20 cellular contexts compared by ENCODE assay signal in genomic region chr17:6797718-6798351, GRCh38. TPM values are rescaled to one million over a fixed set of nuclear protein-coding genes. Genes with fewer than 3 reads are reported as not detected.
DNase-seq lines count a peak whose midpoint lies in the region; TF ChIP-seq lines count a peak whose summit lies in the region.
"Had no signal": no experiment of that assay in that cellular context is flagged by ENCODE, and none has a peak within 500 bp of the region (broad histone marks: within the 10 kb centered on the region; RNA-seq: fewer than 3 reads in every experiment).

No MANE protein-coding gene starts in this region.

- H3K9me3 ChIP-seq in GM23248 (ENCODE audit: low read depth), result no peaks in the 10 kb centered on the region
- H3K9me3 ChIP-seq in mammary epithelial cell (replicated peaks; ENCODE audit: insufficient read depth, low read length), result no peaks in the 10 kb centered on the region
- no peaks in the 10 kb centered on the region for H3K9me3 ChIP-seq in liver (ENCODE audit: control insufficient read depth in 4 of 4, low read length in 3 of 4)
- H3K9me3 ChIP-seq in esophagus squamous epithelium, result no peaks in the 10 kb centered on the region
- H3K9me3 ChIP-seq: BLaER1, Peyer's patch, SK-N-SH had no signal

- H3K9ac ChIP-seq in GM23248 (no peak overlapping the region), mammary epithelial cell (ENCODE audit: insufficient read depth, low read length) (no peak overlapping the region), liver (ENCODE audit: low read depth in 1 of 2, low read length in 2 of 2) (no peak overlapping the region)
- H3K9ac ChIP-seq: BLaER1, SK-N-SH had no signal

- H2AFZ ChIP-seq in GM23248, result no peak overlapping the region
- H2AFZ ChIP-seq in mammary epithelial cell (ENCODE audit: low read depth, low read length), result no peak overlapping the region

- peak; percentile 44 for DNase-seq in GM23248
- peak; percentile 32 for DNase-seq in mammary epithelial cell
- peak; percentile 35 for DNase-seq in fibroblast of mammary gland (ENCODE audit: low read depth)
- DNase-seq in mesothelial cell of epicardium (ENCODE audit: low spot score in 2 of 2, unreplicated experiment in 2 of 2), result no peak
- no peak for DNase-seq in esophagus squamous epithelium (lab: John Stamatoyannopoulos, UW)
- no peak for DNase-seq in CD14-positive monocyte (ENCODE audit: low spot score)
- DNase-seq: CD8-positive, alpha-beta memory T cell; DMS79 treated with DMSO at 0.1 percent for 48 hours; NCI-H1436; NCI-H2029 treated with DMSO at 0.1 percent for 48 hours; NCI-H2171 treated with DMSO at 0.1 percent for 48 hours; NCI-H446 treated with DMSO at 0.1 percent for 48 hours; NCI-H748 treated with DMSO at 0.1 percent for 48 hours; Peyer's patch; SHP77; SK-N-SH had no signal

- peak; percentile 40 to 53 for TF ChIP-seq RAD21 in liver (IDR thresholded peaks at IDR 0.05)

- H3K36me3 Mint-ChIP-seq in mesothelial cell of epicardium (no peaks in the 10 kb centered on the region), CD14-positive monocyte (no peaks in the 10 kb centered on the region)
- H3K36me3 Mint-ChIP-seq: CD8-positive, alpha-beta memory T cell had no signal

- dilution Hi-C loops in mammary epithelial cell (cut with HindIII; ENCODE audit: low sequenced_read_pairs), result no loop called here

- no peak for TF ChIP-seq POLR2A in esophagus squamous epithelium (IDR thresholded peaks at IDR 0.05)

- intact Hi-C loops in mammary epithelial cell (cut with micrococcal nuclease), result loop anchor here (2.0 to 5.0 kb wide), 2 partner anchors 45 to 131 kb away; no protein-coding TSS in a partner anchor
- intact Hi-C loops in esophagus squamous epithelium (cut with DNase I), result no loop called here
- intact Hi-C loops in CD14-positive monocyte (cut with micrococcal nuclease), result no loop called here

- in situ Hi-C loops in GM23248 (cut with MboI) (no loop called here), mammary epithelial cell (cut with MboI; ENCODE audit: low sequenced_read_pairs in 2 of 2) (no loop called here)

- no peaks in the 10 kb centered on the region for H4K20me1 ChIP-seq in GM23248 (ENCODE audit: insufficient read depth)
- no peaks in the 10 kb centered on the region for H4K20me1 ChIP-seq in mammary epithelial cell (ENCODE audit: insufficient read depth, low read length)
- H4K20me1 ChIP-seq: BLaER1 had no signal

- H3K4me1 Mint-ChIP-seq in mesothelial cell of epicardium (no peaks in the 10 kb centered on the region), CD14-positive monocyte (peaks cover 3% of the 10 kb centered on the region)
- H3K4me1 Mint-ChIP-seq: CD8-positive, alpha-beta memory T cell had no signal

- H3K4me1 ChIP-seq in GM23248 (ENCODE audit: insufficient read depth) (peaks cover 17% of the 10 kb centered on the region), mammary epithelial cell (ENCODE audit: insufficient read depth, low read length) (peaks cover 21% of the 10 kb centered on the region), liver (ENCODE audit: control insufficient read depth in 4 of 4, insufficient read depth in 4 of 4, low read length in 3 of 4) (peaks cover 4 to 34% (median 27%) of the 10 kb centered on the region in 4 donors), esophagus squamous epithelium (peaks cover 0 to 8% (median 5%) of the 10 kb centered on the region in 3 donors)
- H3K4me1 ChIP-seq: BLaER1, Peyer's patch had no signal

- peaks cover 58% of the 10 kb centered on the region for H3K27me3 Mint-ChIP-seq in mesothelial cell of epicardium (ENCODE audit: low read depth)
- peaks cover 6 to 15% (median 14%) of the 10 kb centered on the region in 3 donors for H3K27me3 Mint-ChIP-seq in CD14-positive monocyte (ENCODE audit: low read depth in 3 of 3)

- peaks cover 20% of the 10 kb centered on the region for H3F3A ChIP-seq in GM23248 (ENCODE audit: insufficient read depth)

- BruUV-seq in mammary epithelial cell (replicated peaks; lab: Mats Ljungman, UMichigan), result no TSS peak

- no peaks in the 10 kb centered on the region; the same call in 1 of the 2 replicates for H3K27me3 ChIP-seq in GM23248 (replicated peaks; ENCODE audit: insufficient read depth)
- H3K27me3 ChIP-seq in mammary epithelial cell (ENCODE audit: insufficient read depth, low read length), result no peaks in the 10 kb centered on the region
- no peaks in the 10 kb centered on the region for H3K27me3 ChIP-seq in liver (ENCODE audit: control insufficient read depth in 4 of 4, insufficient read depth in 4 of 4, low read length in 3 of 4)
- peaks cover 0 to 24% (median 0%) of the 10 kb centered on the region in 4 donors for H3K27me3 ChIP-seq in esophagus squamous epithelium
- H3K27me3 ChIP-seq: BLaER1, Peyer's patch had no signal

- H3K4me3 Mint-ChIP-seq in mesothelial cell of epicardium (no peak overlapping the region), CD14-positive monocyte (no peak overlapping the region)
- H3K4me3 Mint-ChIP-seq: CD8-positive, alpha-beta memory T cell had no signal

- H3K27ac ChIP-seq in GM23248 (no peak overlapping the region), mammary epithelial cell (ENCODE audit: insufficient read depth, low read depth, low read length) (no peak overlapping the region), liver (ENCODE audit: low read depth in 1 of 2, low read length in 2 of 2) (peak overlapping the region; percentile 80 to 85), esophagus squamous epithelium (peak overlapping the region in 1 of 4 donors; percentile 44)
- H3K27ac ChIP-seq: BLaER1, Peyer's patch had no signal

- no peaks in the 10 kb centered on the region for H3K79me2 ChIP-seq in GM23248 (ENCODE audit: insufficient read depth)
- H3K79me2 ChIP-seq in mammary epithelial cell (ENCODE audit: insufficient read depth, low read length), result no peaks in the 10 kb centered on the region

- H3K9me3 Mint-ChIP-seq in mesothelial cell of epicardium, result no peaks in the 10 kb centered on the region
- H3K9me3 Mint-ChIP-seq in CD14-positive monocyte, result no peaks in the 10 kb centered on the region
- H3K9me3 Mint-ChIP-seq: CD8-positive, alpha-beta memory T cell had no signal

- H3K4me2 ChIP-seq in GM23248 (ENCODE audit: unreplicated experiment), result no peak overlapping the region
- no peak overlapping the region for H3K4me2 ChIP-seq in mammary epithelial cell (ENCODE audit: insufficient read depth, low read depth, low read length)
- H3K4me2 ChIP-seq: BLaER1, SK-N-SH had no signal

- TF ChIP-seq CTCF in mammary epithelial cell (conservative IDR thresholded peaks at IDR 0.05 in 1 of 2, IDR thresholded peaks at IDR 0.05 in 1 of 2; ENCODE audit: extremely low read depth in 1 of 2, insufficient read depth in 1 of 2, low read depth in 1 of 2, low read length in 2 of 2) (no peak), fibroblast of mammary gland (conservative IDR thresholded peaks at IDR 0.05; ENCODE audit: control insufficient read depth, insufficient read depth, low read depth, low read length) (no peak), liver (IDR thresholded peaks at IDR 0.05; ENCODE audit: low read depth, low read length, missing input control) (no peak), mesothelial cell of epicardium (IDR thresholded peaks at IDR 0.05; ENCODE audit: unreplicated experiment) (no peak), esophagus squamous epithelium (IDR thresholded peaks at IDR 0.05) (no peak), CD14-positive monocyte (IDR thresholded peaks at IDR 0.05) (no peak)

- no peaks in the 10 kb centered on the region for H3K36me3 ChIP-seq in GM23248 (ENCODE audit: low read depth)
- H3K36me3 ChIP-seq in mammary epithelial cell (ENCODE audit: insufficient read depth, low read length), result no peaks in the 10 kb centered on the region
- no peaks in the 10 kb centered on the region for H3K36me3 ChIP-seq in liver (ENCODE audit: control insufficient read depth in 4 of 4, insufficient read depth in 3 of 4, low read depth in 1 of 4, low read length in 3 of 4)
- no peaks in the 10 kb centered on the region for H3K36me3 ChIP-seq in esophagus squamous epithelium
- H3K36me3 ChIP-seq: BLaER1, Peyer's patch had no signal

- 36 to 43% methylated on average over 8 of the region's 8 CpGs for whole genome bisulfite sequencing in GM23248 (ENCODE audit: low coverage in 1 of 2, low lambda C conversion rate in 2 of 2, missing lambda C conversion rate in 2 of 2), 2 experiments
- WGBS in mammary epithelial cell (ENCODE audit: low coverage, missing lambda C conversion rate), result 87% methylated on average over 8 of the region's 8 CpGs
- WGBS in liver, result 37% methylated on average over 8 of the region's 8 CpGs
- 65 to 66% methylated on average over 8 of the region's 8 CpGs for WGBS in esophagus squamous epithelium, 2 donors

- CTCF ChIA-PET in mammary epithelial cell (lab: Charles Lee; ENCODE audit: low non-redundant PET), result no interaction called here

- H3K27ac Mint-ChIP-seq in mesothelial cell of epicardium (no peak overlapping the region), CD14-positive monocyte (peak overlapping the region in 1 of 7 donors; percentile 46)
- H3K27ac Mint-ChIP-seq: CD8-positive, alpha-beta memory T cell had no signal

- H3K4me3 ChIP-seq in GM23248 (no peak overlapping the region), mammary epithelial cell (replicated peaks in 1 of 3; ENCODE audit: insufficient read depth in 1 of 3, low read depth in 2 of 3, low read length in 3 of 3) (no peak overlapping the region), fibroblast of mammary gland (ENCODE audit: control insufficient read depth, low read depth, low read length) (no peak overlapping the region), liver (ENCODE audit: low read depth in 1 of 3, low read length in 3 of 3) (no peak overlapping the region), esophagus squamous epithelium (no peak overlapping the region)
- H3K4me3 ChIP-seq: BLaER1, GM12878, K562, Peyer's patch had no signal

- H3K9me2 ChIP-seq in GM23248 (ENCODE audit: insufficient read depth), result no peaks in the 10 kb centered on the region
- H3K9me2 ChIP-seq: SK-N-SH had no signal

RNA-seq across cellular contexts. Expression of gene FBXO39, which starts 21.8 kb away (rescaled TPM):
- total RNA-seq in GM23248 (2014; rRNA removed; shearing (Covaris generic)), result 1.1 TPM in 1 of 2 replicates, not detected in the other
- polyA plus RNA-seq in GM23248 (2016; fragmentation: Nextera tagmentation; extraction: Ambion mirVana), result not detected in 2 replicates
- total RNA-seq in mammary epithelial cell, result under 1 TPM; 0.56 to 0.67 TPM
- polyA plus RNA-seq in mammary epithelial cell, result 0.31 TPM
- polyA minus RNA-seq in mammary epithelial cell, result 4.0 TPM
- under 1 TPM; 0.05 to 0.67 TPM for total RNA-seq in liver
- under 1 TPM; 0.12 to 0.28 TPM for polyA plus RNA-seq in liver
- total RNA-seq in mesothelial cell of epicardium, result not detected in 3 replicates
- total RNA-seq in esophagus squamous epithelium, result 1 to 10 TPM in 3 of 4 donors, under 1 TPM in 1; 0.48 to 2.9 (median 1.9) TPM
- polyA plus RNA-seq in CD14-positive monocyte, result not detected
- total RNA-seq: CD8-positive, alpha-beta memory T cell; K562 had no signal
- polyA plus RNA-seq: CD8-positive, alpha-beta memory T cell; K562; SK-N-SH had no signal

RNA-seq across cellular contexts. Expression of gene TEKT1, which starts 33.7 kb away (rescaled TPM):
- not detected in 2 replicates for total RNA-seq in GM23248 (2014; rRNA removed; shearing (Covaris generic))
- not detected in 2 replicates for polyA plus RNA-seq in GM23248 (2016; fragmentation: Nextera tagmentation; extraction: Ambion mirVana)
- not detected for total RNA-seq in mammary epithelial cell
- polyA plus RNA-seq in mammary epithelial cell, result not detected
- polyA minus RNA-seq in mammary epithelial cell, result not detected
- not detected for total RNA-seq in liver
- polyA plus RNA-seq in liver, result under 1 TPM in 1 of 2 donors, not detected in 1; 0.15 TPM
- not detected in 3 replicates for total RNA-seq in mesothelial cell of epicardium
- not detected for total RNA-seq in esophagus squamous epithelium
- polyA plus RNA-seq in CD14-positive monocyte, result not detected
- total RNA-seq: CD8-positive, alpha-beta memory T cell; GM12878; K562; Peyer's patch had no signal
- polyA plus RNA-seq: CD8-positive, alpha-beta memory T cell; GM12878; SK-N-SH had no signal

RNA-seq across cellular contexts. Expression of gene XAF1, which starts 42.0 kb away (rescaled TPM):
- total RNA-seq in GM23248 (2014; rRNA removed; shearing (Covaris generic)), result 21.5 and 24.4 TPM in 2 replicates
- polyA plus RNA-seq in GM23248 (2016; fragmentation: Nextera tagmentation; extraction: Ambion mirVana), result 19.2 and 22.0 TPM in 2 replicates
- 1 to 10 TPM in 1 of 2 donors, under 1 TPM in 1; 0.71 to 8.7 TPM for total RNA-seq in mammary epithelial cell
- 0.14 TPM for polyA plus RNA-seq in mammary epithelial cell
- not detected for polyA minus RNA-seq in mammary epithelial cell
- total RNA-seq in liver, result 10 to 100 TPM in 1 of 2 donors, 1 to 10 TPM in 1; 6.7 to 33.9 TPM
- 10 to 100 TPM; 18.3 to 20.2 TPM for polyA plus RNA-seq in liver
- 4.5 to 8.1 TPM (median 5.1 TPM) in 3 replicates for total RNA-seq in mesothelial cell of epicardium
- 10 to 100 TPM in 3 of 4 donors, 1 to 10 TPM in 1; 6.9 to 24.0 (median 15.5) TPM for total RNA-seq in esophagus squamous epithelium
- polyA plus RNA-seq in CD14-positive monocyte, result 10 to 100 TPM; 28.4 to 45.9 TPM

Comparison
In these comparisons a context has a peak if more than half of its experiments do, and no peak if none do; other contexts are left out.
1. DNase-seq: peak in GM23248 (single experiment), mammary epithelial cell (single experiment) and fibroblast of mammary gland (single experiment); none in mesothelial cell of epicardium (0 of 2), esophagus squamous epithelium (single experiment) and CD14-positive monocyte (single experiment).
2. H3K27ac ChIP-seq: peak in liver (2 of 2); none in GM23248 (single experiment) and mammary epithelial cell (single experiment).